11 cellular contexts compared by ENCODE assay signal in genomic region chr11:118088531-118088930, GRCh38. TPM values are rescaled to one million over a fixed set of nuclear protein-coding genes. Genes with fewer than 3 reads are reported as not detected.
DNase-seq lines count a peak whose midpoint lies in the region; ATAC-seq and TF ChIP-seq lines count a peak whose summit lies in the region.
"Had no signal": no experiment of that assay in that cellular context is flagged by ENCODE, and none has a peak within 500 bp of the region (broad histone marks: within the 10 kb centered on the region; RNA-seq: fewer than 3 reads in every experiment).

No MANE protein-coding gene starts in this region.

- no peak overlapping the region for H3K27ac Mint-ChIP-seq in osteocyte (ENCODE audit: unreplicated experiment)
- H3K27ac Mint-ChIP-seq: activated CD4-positive, alpha-beta T cell treated with anti-CD3 and anti-CD28 coated beads, Interleukin-2, amount 10 ng/mL, durations not matched to agents 24 days and 14 days; activated naive CD4-positive, alpha-beta T cell treated with anti-CD3 and anti-CD28 coated beads for 36 hours had no signal

- DNase-seq in M059J (ENCODE audit: low read depth): peak; percentile 32
- peak; percentile 70 for DNase-seq in UCSD-AML1 (lab: John Stamatoyannopoulos, UW; ENCODE audit: unreplicated experiment)
- DNase-seq in left colon: peak; percentile 58 to 75
- DNase-seq in superior temporal gyrus (ENCODE audit: extremely low spot score): peak; percentile 18
- DNase-seq in osteocyte (ENCODE audit: extremely low spot score, unreplicated experiment): no peak
- DNase-seq: activated CD4-positive, alpha-beta T cell treated with anti-CD3 and anti-CD28 coated beads, Interleukin-2, amount 10 ng/mL, durations not matched to agents 24 days and 14 days; activated naive CD4-positive, alpha-beta T cell treated with anti-CD3 and anti-CD28 coated beads for 36 hours; SJCRH30; stimulated activated CD4-positive, alpha-beta T cell treated with anti-CD3 and anti-CD28 coated beads, Interleukin-2, amount 100 ng/mL, for 24 hours had no signal

- H3K27me3 Mint-ChIP-seq in osteocyte (ENCODE audit: unreplicated experiment): peaks cover 8% of the 10 kb centered on the region

- no peaks in the 10 kb centered on the region for H3K4me1 Mint-ChIP-seq in osteocyte (ENCODE audit: unreplicated experiment)
- H3K4me1 Mint-ChIP-seq: activated CD4-positive, alpha-beta T cell treated with anti-CD3 and anti-CD28 coated beads, Interleukin-2, amount 10 ng/mL, durations not matched to agents 24 days and 14 days had no signal

- ATAC-seq in left colon: peak; percentile 69
- ATAC-seq in HG03354 (IDR thresholded peaks at IDR 0.05; ENCODE audit: poor library complexity, severe bottlenecking, unreplicated experiment): no peak
- ATAC-seq in HG02870 (IDR thresholded peaks at IDR 0.05; ENCODE audit: unreplicated experiment): no peak

- H3K36me3 Mint-ChIP-seq in osteocyte (ENCODE audit: unreplicated experiment): no peaks in the 10 kb centered on the region

- TF ChIP-seq CTCF in osteocyte (IDR thresholded peaks at IDR 0.05): no peak

- no peak overlapping the region for H3K4me3 Mint-ChIP-seq in osteocyte (ENCODE audit: unreplicated experiment)
- H3K4me3 Mint-ChIP-seq: activated CD4-positive, alpha-beta T cell treated with anti-CD3 and anti-CD28 coated beads, Interleukin-2, amount 10 ng/mL, durations not matched to agents 24 days and 14 days; activated naive CD4-positive, alpha-beta T cell treated with anti-CD3 and anti-CD28 coated beads for 36 hours had no signal

- no peaks in the 10 kb centered on the region for H3K9me3 Mint-ChIP-seq in osteocyte (ENCODE audit: unreplicated experiment)

- intact Hi-C loops in left colon (cut with DNase I, micrococcal nuclease): no loop called here

RNA-seq across cellular contexts. Expression of gene SMIM35, which starts 1.8 kb away (rescaled TPM):
- not detected in 2 replicates for total RNA-seq in M059J (2014; rRNA removed; shearing (Covaris generic))
- total RNA-seq in left colon: under 1 TPM in 1 of 2 donors, not detected in 1; 0.08 TPM
- total RNA-seq in osteocyte: not detected in 2 replicates
- total RNA-seq: activated naive CD4-positive, alpha-beta T cell treated with anti-CD3 and anti-CD28 coated beads for 36 hours; SJCRH30 had no signal

RNA-seq across cellular contexts. Expression of gene TMPRSS4, which starts 11.7 kb away (rescaled TPM):
- total RNA-seq in M059J (2014; rRNA removed; shearing (Covaris generic)): not detected in 2 replicates
- 100 to 1,000 TPM; 255 to 318 TPM for total RNA-seq in left colon
- total RNA-seq in osteocyte: not detected in 2 replicates
- total RNA-seq: activated CD4-positive, alpha-beta T cell treated with anti-CD3 and anti-CD28 coated beads, Interleukin-2, amount 10 ng/mL, durations not matched to agents 24 days and 14 days; activated naive CD4-positive, alpha-beta T cell treated with anti-CD3 and anti-CD28 coated beads for 36 hours; SJCRH30 had no signal

Comparison
In these comparisons a context has a peak if more than half of its experiments do, and no peak if none do; other contexts are left out.
1. RNA of gene TMPRSS4, which starts 11.7 kb away (total RNA-seq): 255 to 318 TPM in left colon; not detected in M059J and not detected in osteocyte; every median in the first group is over 100 times any median in the second.